In the genomic region with DNA sequence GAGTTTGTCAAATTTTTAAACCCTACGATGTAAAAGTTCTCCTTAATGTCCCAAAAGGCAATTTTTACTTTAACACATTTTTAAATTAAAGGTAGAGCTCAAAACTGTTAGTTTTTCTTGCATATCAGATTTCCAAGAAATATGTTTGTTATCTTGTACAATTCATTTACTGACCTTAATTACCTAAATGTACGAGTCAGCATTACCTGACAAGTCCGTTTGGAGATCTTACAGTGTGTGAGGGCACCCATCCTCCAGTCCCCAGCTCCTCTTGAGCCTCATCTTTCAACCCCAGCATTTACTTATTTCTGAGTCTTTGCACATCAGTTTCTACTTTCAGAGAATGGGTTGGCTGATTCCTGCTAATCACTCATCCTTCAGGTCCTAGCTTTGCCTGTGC, we compare ENCODE assay signal across 14 cellular contexts. TPM values are rescaled to one million over a fixed set of nuclear protein-coding genes. Genes with fewer than 3 reads are reported as not detected.
DNase-seq lines count a peak whose midpoint lies in the region; ATAC-seq, FAIRE-seq and TF ChIP-seq lines count a peak whose summit lies in the region.
"Had no signal": no experiment of that assay in that cellular context is flagged by ENCODE, and none has a peak within 500 bp of the region (broad histone marks: within the 10 kb centered on the region; RNA-seq: fewer than 3 reads in every experiment).

No MANE protein-coding gene starts in this region.

- TF ChIP-seq POLR2A in HepG2 (IDR thresholded peaks at IDR 0.05; ENCODE audit: insufficient read depth in 1 of 2, low read depth in 2 of 2, low read length in 2 of 2), result no peak
- no peak for TF ChIP-seq POLR2A in right lobe of liver (IDR thresholded peaks at IDR 0.05)
- no peak for TF ChIP-seq POLR2A in ovary (IDR thresholded peaks at IDR 0.05)
- no peak for TF ChIP-seq POLR2A in esophagus squamous epithelium (IDR thresholded peaks at IDR 0.05)
- TF ChIP-seq POLR2A in thyroid gland (IDR thresholded peaks at IDR 0.05), result no peak

- CTCF ChIA-PET in HepG2 (lab: Yijun Ruan, JAX; ENCODE audit: low intra/inter-chr PET ratio, low total read pairs), result no interaction called here
- CTCF ChIA-PET in activated CD4-positive, alpha-beta T cell treated with anti-CD3 and anti-CD28 coated beads for 36 hours (lab: Charles Lee), result interaction anchor here (1.1 kb wide), 2 partner anchors 8 to 23 kb away, joined by 3 read pairs; partner anchors contain the start of gene PPM1H

- no peak overlapping the region for H3K27ac ChIP-seq in HepG2 (ENCODE audit: extremely low read length, insufficient read depth, low read length)
- no peak overlapping the region for H3K27ac ChIP-seq in right lobe of liver
- H3K27ac ChIP-seq in SJCRH30, result peak overlapping the region; percentile 47
- H3K27ac ChIP-seq in ovary, result no peak overlapping the region
- no peak overlapping the region for H3K27ac ChIP-seq in esophagus squamous epithelium
- H3K27ac ChIP-seq in thyroid gland, result no peak overlapping the region
- H3K27ac ChIP-seq: 22Rv1; BLaER1 treated with 17β-estradiol and CSF1 and Interleukin-3, amounts not matched to agents 10 nM and 100 nM; HL-60 had no signal

- peak overlapping the region; percentile 19 for H3K4me3 Mint-ChIP-seq in endothelial cell (ENCODE audit: unreplicated experiment)
- no peak overlapping the region for H3K4me3 Mint-ChIP-seq in activated CD4-positive, alpha-beta T cell treated with anti-CD3 and anti-CD28 coated beads for 36 hours
- H3K4me3 Mint-ChIP-seq: CD4-positive, CD25-positive, alpha-beta regulatory T cell had no signal

- H3K4me1 Mint-ChIP-seq in endothelial cell (ENCODE audit: unreplicated experiment), result peaks cover 35% of the 10 kb centered on the region
- no peaks in the 10 kb centered on the region for H3K4me1 Mint-ChIP-seq in activated CD4-positive, alpha-beta T cell treated with anti-CD3 and anti-CD28 coated beads for 36 hours
- H3K4me1 Mint-ChIP-seq: CD4-positive, CD25-positive, alpha-beta regulatory T cell had no signal

- no peak for TF ChIP-seq CTCF in HepG2 (CRISPR knock-in tag; IDR thresholded peaks at IDR 0.05)
- TF ChIP-seq CTCF in right lobe of liver (IDR thresholded peaks at IDR 0.05), result no peak
- TF ChIP-seq CTCF in endothelial cell (IDR thresholded peaks at IDR 0.05; ENCODE audit: unreplicated experiment), result no peak
- no peak for TF ChIP-seq CTCF in ovary (IDR thresholded peaks at IDR 0.05)
- no peak for TF ChIP-seq CTCF in esophagus squamous epithelium (IDR thresholded peaks at IDR 0.05)
- TF ChIP-seq CTCF in thyroid gland (IDR thresholded peaks at IDR 0.05), result no peak

- H3K36me3 ChIP-seq in HepG2 (replicated peaks in 1 of 2; ENCODE audit: control insufficient read depth in 1 of 2, insufficient read depth in 2 of 2, low read length in 2 of 2) (peaks cover 9 to 44% of the 10 kb centered on the region in 2 experiments), right lobe of liver (no peaks in the 10 kb centered on the region), SJCRH30 (no peaks in the 10 kb centered on the region), ovary (no peaks in the 10 kb centered on the region), esophagus squamous epithelium (no peaks in the 10 kb centered on the region), thyroid gland (no peaks in the 10 kb centered on the region)
- H3K36me3 ChIP-seq: BLaER1 treated with 17β-estradiol and CSF1 and Interleukin-3, amounts not matched to agents 10 nM and 100 nM had no signal

- no peak overlapping the region for H3K9ac ChIP-seq in HepG2 (ENCODE audit: insufficient read depth, low read depth, low read length)
- H3K9ac ChIP-seq: BLaER1 treated with 17β-estradiol and CSF1 and Interleukin-3, amounts not matched to agents 10 nM and 100 nM had no signal

- POLR2A ChIA-PET in HepG2 (lab: Yijun Ruan, JAX), result no interaction called here
- POLR2A ChIA-PET in activated CD4-positive, alpha-beta T cell treated with anti-CD3 and anti-CD28 coated beads for 36 hours (lab: Charles Lee), result no interaction called here

- TF ChIP-seq EP300 in HepG2 (IDR thresholded peaks at IDR 0.05; ENCODE audit: low read depth in 2 of 2, low read length in 2 of 2) (no peak), HepG2 (CRISPR knock-in tag; IDR thresholded peaks at IDR 0.05; ENCODE audit: borderline replicate concordance) (no peak), ovary (IDR thresholded peaks at IDR 0.05) (no peak)

- H3K27me3 Mint-ChIP-seq in endothelial cell (ENCODE audit: unreplicated experiment), result peaks cover 12% of the 10 kb centered on the region
- peaks cover 10% of the 10 kb centered on the region for H3K27me3 Mint-ChIP-seq in activated CD4-positive, alpha-beta T cell treated with anti-CD3 and anti-CD28 coated beads for 36 hours

- H3K27me3 ChIP-seq in HepG2 (ENCODE audit: control insufficient read depth in 1 of 2, insufficient read depth in 2 of 2, low read length in 2 of 2) (no peaks in the 10 kb centered on the region), right lobe of liver (no peaks in the 10 kb centered on the region), SJCRH30 (no peaks in the 10 kb centered on the region), ovary (no peaks in the 10 kb centered on the region), esophagus squamous epithelium (no peaks in the 10 kb centered on the region), thyroid gland (no peaks in the 10 kb centered on the region)
- H3K27me3 ChIP-seq: BLaER1 treated with 17β-estradiol and CSF1 and Interleukin-3, amounts not matched to agents 10 nM and 100 nM had no signal

- H3K4me2 ChIP-seq in HepG2 (ENCODE audit: low read depth, low read length), result no peak overlapping the region
- H3K4me2 ChIP-seq: BLaER1 treated with 17β-estradiol and CSF1 and Interleukin-3, amounts not matched to agents 10 nM and 100 nM had no signal

- H3K9me3 Mint-ChIP-seq in endothelial cell (ENCODE audit: unreplicated experiment), result no peaks in the 10 kb centered on the region
- H3K9me3 Mint-ChIP-seq in activated CD4-positive, alpha-beta T cell treated with anti-CD3 and anti-CD28 coated beads for 36 hours (ENCODE audit: low read depth), result no peaks in the 10 kb centered on the region

- no peak overlapping the region for H2AFZ ChIP-seq in HepG2 (ENCODE audit: low read length)

- peaks cover 81% of the 10 kb centered on the region for H3K79me2 ChIP-seq in HepG2 (ENCODE audit: insufficient read depth, low read length)

- H3K27ac Mint-ChIP-seq in endothelial cell (ENCODE audit: unreplicated experiment), result peak overlapping the region; percentile 39
- H3K27ac Mint-ChIP-seq in activated CD4-positive, alpha-beta T cell treated with anti-CD3 and anti-CD28 coated beads for 36 hours, result no peak overlapping the region
- H3K27ac Mint-ChIP-seq: CD4-positive, CD25-positive, alpha-beta regulatory T cell had no signal

- TF ChIP-seq RAD21 in HepG2 (CRISPR knock-in tag; IDR thresholded peaks at IDR 0.05), result no peak

- in situ Hi-C loops in HepG2 (cut with HindIII; ENCODE audit: extremely low pct_ligation_motif_present, low pct_unique_long_range_greater_than_20kb), result no loop called here

- H3K9me3 ChIP-seq in HepG2 (ENCODE audit: low read length) (no peaks in the 10 kb centered on the region), right lobe of liver (no peaks in the 10 kb centered on the region), SJCRH30 (replicated peaks) (peaks cover 3% of the 10 kb centered on the region; the same call in 1 of the 2 replicates), ovary (no peaks in the 10 kb centered on the region), esophagus squamous epithelium (no peaks in the 10 kb centered on the region), thyroid gland (no peaks in the 10 kb centered on the region)
- H3K9me3 ChIP-seq: BLaER1 treated with 17β-estradiol and CSF1 and Interleukin-3, amounts not matched to agents 10 nM and 100 nM had no signal

- no peaks in the 10 kb centered on the region for H4K20me1 ChIP-seq in HepG2 (ENCODE audit: insufficient read depth, low read length)
- H4K20me1 ChIP-seq: BLaER1 treated with 17β-estradiol and CSF1 and Interleukin-3, amounts not matched to agents 10 nM and 100 nM had no signal

- H3K4me1 ChIP-seq in HepG2 (ENCODE audit: insufficient read depth, low read length) (peaks cover 27% of the 10 kb centered on the region), right lobe of liver (no peaks in the 10 kb centered on the region), SJCRH30 (peaks cover 47% of the 10 kb centered on the region), ovary (ENCODE audit: insufficient read depth) (no peaks in the 10 kb centered on the region), esophagus squamous epithelium (no peaks in the 10 kb centered on the region), thyroid gland (no peaks in the 10 kb centered on the region)

- WGBS in HepG2 (ENCODE audit: low lambda C conversion rate), result 93% methylated on average over 3 of the region's 3 CpGs
- WGBS in right lobe of liver (ENCODE audit: insufficient coverage, low coverage, low lambda C conversion rate, missing lambda C conversion rate), result 84% methylated on average over 3 of the region's 3 CpGs
- WGBS in ovary, 3 donors, result 75 to 88% (median 84%) methylated on average over 3 of the region's 3 CpGs
- WGBS in esophagus squamous epithelium, 2 donors, result 64 to 75% methylated on average over 3 of the region's 3 CpGs
- 84 to 94% methylated on average over 3 of the region's 3 CpGs for WGBS in thyroid gland, 2 donors

- no peak for DNase-seq in HepG2 (ENCODE audit: low spot score)
- no peak for DNase-seq in right lobe of liver
- DNase-seq in SJCRH30, result no peak
- no peak for DNase-seq in endothelial cell (ENCODE audit: low spot score)
- no peak for DNase-seq in ovary
- DNase-seq in esophagus squamous epithelium (lab: John Stamatoyannopoulos, UW), result no peak
- no peak for DNase-seq in activated CD4-positive, alpha-beta T cell treated with anti-CD3 and anti-CD28 coated beads for 36 hours
- DNase-seq in thyroid gland, result no peak
- DNase-seq: Calu3; CD4-positive, CD25-positive, alpha-beta regulatory T cell; H7 had no signal

- peaks cover 22% of the 10 kb centered on the region for H3K36me3 Mint-ChIP-seq in endothelial cell (ENCODE audit: low read depth, unreplicated experiment)
- no peaks in the 10 kb centered on the region for H3K36me3 Mint-ChIP-seq in activated CD4-positive, alpha-beta T cell treated with anti-CD3 and anti-CD28 coated beads for 36 hours (ENCODE audit: low read depth)
- H3K36me3 Mint-ChIP-seq: CD4-positive, CD25-positive, alpha-beta regulatory T cell had no signal

- H3K4me3 ChIP-seq in HepG2 (replicated peaks in 1 of 3; ENCODE audit: insufficient read depth in 1 of 3, low read depth in 2 of 3, low read length in 3 of 3) (no peak overlapping the region), right lobe of liver (no peak overlapping the region), SJCRH30 (no peak overlapping the region), ovary (no peak overlapping the region), esophagus squamous epithelium (no peak overlapping the region), thyroid gland (replicated peaks in 1 of 3) (no peak overlapping the region)
- H3K4me3 ChIP-seq: BLaER1 treated with 17β-estradiol and CSF1 and Interleukin-3, amounts not matched to agents 10 nM and 100 nM had no signal

- ATAC-seq in HepG2 (no peak), right lobe of liver (no peak)
- ATAC-seq in activated CD4-positive, alpha-beta T cell treated with anti-CD3 and anti-CD28 coated beads for 36 hours, result no peak

- no peak for FAIRE-seq in HepG2 (lab: Jason Lieb, UNC)

- no TSS peak for BruUV-seq in HepG2 (replicated peaks; lab: Mats Ljungman, UMichigan)

- intact Hi-C loops in HepG2 (cut with micrococcal nuclease; ENCODE audit: unreplicated experiment), result no loop called here
- intact Hi-C loops in right lobe of liver (cut with DNase I), result no loop called here
- intact Hi-C loops in ovary (cut with DNase I), result no loop called here
- intact Hi-C loops in esophagus squamous epithelium (cut with DNase I), result no loop called here
- intact Hi-C loops in activated CD4-positive, alpha-beta T cell treated with anti-CD3 and anti-CD28 coated beads for 36 hours (cut with DNase I, micrococcal nuclease), result no loop called here
- intact Hi-C loops in thyroid gland (cut with DNase I), result no loop called here

RNA-seq across cellular contexts. Expression of gene PPM1H, which starts 23.7 kb away (rescaled TPM):
- total RNA-seq in HepG2 (2016; rRNA removed; fragmentation: Illumina TruSeq; extraction: Trizol), result 38.1 and 42.0 TPM in 2 replicates
- total RNA-seq in HepG2 (2016; cell fraction: cytosol; rRNA removed; fragmentation: Illumina TruSeq; extraction: Trizol; ENCODE audit: low read depth), result 3.3 and 5.2 TPM in 2 replicates
- 35.2 and 37.3 TPM in 2 replicates for total RNA-seq in HepG2 (2016; cell fraction: insoluble cytoplasmic fraction; rRNA removed; fragmentation: Illumina TruSeq; extraction: Trizol)
- total RNA-seq in HepG2 (2016; cell fraction: membrane; rRNA removed; fragmentation: Illumina TruSeq; extraction: Trizol), result 19.9 and 22.6 TPM in 2 replicates
- 29.6 and 34.5 TPM in 2 replicates for total RNA-seq in HepG2 (2016; cell fraction: nucleus; rRNA removed; fragmentation: Illumina TruSeq; extraction: Trizol)
- polyA plus RNA-seq in HepG2 (2011; rRNA removed), result 16.9 and 29.1 TPM in 2 replicates
- polyA plus RNA-seq in HepG2 (2011; cell fraction: cytosol; rRNA removed), result 19.3 and 19.9 TPM in 2 replicates
- 19.8 and 26.0 TPM in 2 replicates for polyA plus RNA-seq in HepG2 (2011; cell fraction: nucleus; rRNA removed)
- polyA plus RNA-seq in HepG2 (2012), result 9.9 and 26.1 TPM in 2 replicates
- 1.6 and 1.8 TPM in 2 replicates for polyA plus RNA-seq in HepG2 (2016; cell fraction: cytosol; fragmentation: Illumina TruSeq; extraction: Trizol; ENCODE audit: low read depth)
- 32.1 and 32.9 TPM in 2 replicates for polyA plus RNA-seq in HepG2 (2016; cell fraction: insoluble cytoplasmic fraction; fragmentation: Illumina TruSeq; extraction: Trizol; ENCODE audit: low read depth)
- 8.9 and 10.6 TPM in 2 replicates for polyA plus RNA-seq in HepG2 (2016; cell fraction: membrane; fragmentation: Illumina TruSeq; extraction: Trizol; ENCODE audit: low read depth)
- polyA plus RNA-seq in HepG2 (2016; cell fraction: nucleus; fragmentation: Illumina TruSeq; extraction: Trizol; ENCODE audit: insufficient read depth, low read depth), result 24.8 and 26.5 TPM in 2 replicates
- 8.3 and 68.0 TPM in 2 replicates for polyA minus RNA-seq in HepG2 (2011; rRNA and poly(A)+ RNA removed; ENCODE audit: low replicate concordance)
- 32.6 and 42.5 TPM in 2 replicates for polyA minus RNA-seq in HepG2 (2011; cell fraction: cytosol; rRNA and poly(A)+ RNA removed)
- 39.3 and 42.1 TPM in 2 replicates for polyA minus RNA-seq in HepG2 (2011; cell fraction: nucleus; rRNA and poly(A)+ RNA removed)
- total RNA-seq in right lobe of liver, result 1 to 10 TPM; 3.8 to 9.2 (median 6.5) TPM
- total RNA-seq in SJCRH30 (2014; rRNA removed; shearing (Covaris generic)), result 4.1 and 4.3 TPM in 2 replicates
- 71.8 TPM for total RNA-seq in endothelial cell (ENCODE audit: unreplicated experiment)
- 10 to 100 TPM in 6 of 7 donors, 1 to 10 TPM in 1; 1.6 to 45.4 (median 21.0) TPM for total RNA-seq in ovary
- 10 to 100 TPM; 10.9 to 11.3 TPM for polyA plus RNA-seq in ovary
- 1 to 10 TPM in 1 of 4 donors, under 1 TPM in 2, not detected in 1; 0.09 to 7.6 (median 0.76) TPM for total RNA-seq in esophagus squamous epithelium
- total RNA-seq in activated CD4-positive, alpha-beta T cell treated with anti-CD3 and anti-CD28 coated beads for 36 hours, result under 1 TPM in 1 of 2 experiments, not detected in 1; 0.02 TPM
- 10 to 100 TPM in 2 of 4 donors, 1 to 10 TPM in 2; 3.9 to 12.7 (median 9.0) TPM for total RNA-seq in thyroid gland
